In genomic region chr7:40542982-40543741, GRCh38 we compare ENCODE assay signal across 1 cellular context.
TF ChIP-seq lines count a peak whose summit lies in the region.

No MANE protein-coding gene starts in this region.

TF ChIP-seq in GM12878, 131 proteins besides CTCF, POLR2A, EP300 and RAD21 (continued from another document):
- TF ChIP-seq PRDM15 (CRISPR knock-in tag; IDR thresholded peaks at IDR 0.05) (no peak), SUPT20H (IDR thresholded peaks at IDR 0.05; ENCODE audit: borderline replicate concordance, control insufficient read depth, low read depth, low read length) (no peak), BCL11A (IDR thresholded peaks at IDR 0.05; ENCODE audit: low read depth, low read length) (no peak), JUND (IDR thresholded peaks at IDR 0.05; ENCODE audit: low read depth, low read length) (no peak), KLF5 (IDR thresholded peaks at IDR 0.05; ENCODE audit: partially characterized antibody) (no peak), CHD4 (IDR thresholded peaks at IDR 0.05) (no peak)
TF ChIP-seq in GM12878: peak in this region for 0.
